ENCODE assay signal across 23 cellular contexts in the genomic region with DNA sequence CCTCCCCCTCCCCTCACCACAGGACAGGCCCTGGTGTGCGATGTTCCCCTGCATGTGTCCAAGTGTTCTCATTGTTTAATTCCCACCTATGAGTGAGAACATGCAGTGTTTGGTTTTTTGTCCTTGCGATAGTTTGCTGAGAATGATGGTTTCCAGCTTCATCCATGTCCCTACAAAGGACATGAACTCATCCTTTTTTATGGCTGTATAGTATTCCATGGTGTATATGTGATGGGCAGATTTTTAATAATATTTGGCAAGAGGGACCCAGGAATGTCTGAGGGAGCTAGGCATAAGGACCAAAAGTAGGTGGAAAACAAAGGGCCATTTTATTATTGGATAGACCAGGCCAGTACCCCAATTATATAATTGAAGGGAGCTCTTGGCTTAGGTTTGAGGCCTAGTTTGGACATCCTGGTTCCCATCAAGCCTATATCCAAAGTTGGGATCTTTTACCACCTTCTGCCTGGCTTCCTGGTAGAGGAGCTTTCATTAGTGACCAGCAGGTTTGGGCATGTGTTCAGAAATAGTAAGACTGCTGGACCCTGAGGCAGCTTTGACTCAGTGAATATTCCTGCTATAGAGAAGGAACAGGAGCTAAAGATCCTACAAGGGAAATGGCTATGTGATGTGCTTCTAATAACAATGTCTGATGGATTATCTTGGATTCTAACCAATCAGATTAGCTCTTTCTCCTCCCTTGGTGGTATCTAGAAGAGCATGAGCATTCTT.
A peak's percentile ranks its signal among the peaks of the same experiment; 100 is the strongest.
DNase-seq lines count a peak whose midpoint lies in the region; ATAC-seq, FAIRE-seq and TF ChIP-seq lines count a peak whose summit lies in the region.
"Had no signal": no experiment of that assay in that cellular context is flagged by ENCODE, and none has a peak within 500 bp of the region (broad histone marks: within the 10 kb centered on the region; RNA-seq: fewer than 3 reads in every experiment).

No MANE protein-coding gene starts in this region.

- DNase-seq in K562 (ENCODE audit: extremely low read depth in 1 of 4, low spot score in 3 of 4): no peak
- peak; percentile 12 for DNase-seq in endodermal cell
- DNase-seq in NCI-H2171 (lab: John Stamatoyannopoulos, UW): no peak
- no peak for DNase-seq in Caco-2
- DNase-seq: 8988T; ACHN; BE2C; C1 segment of cervical spinal cord; Calu3; CD4-positive, alpha-beta memory T cell; CD4-positive, CD25-positive, alpha-beta regulatory T cell; CD8-positive, alpha-beta memory T cell; COR-L47; DMS79 treated with DMSO at 0.1 percent for 48 hours; GF-D8 had no signal

- H3K27me3 Mint-ChIP-seq in endodermal cell (ENCODE audit: insufficient read depth) (no peaks in the 10 kb centered on the region), Caco-2 (ENCODE audit: insufficient read depth, unreplicated experiment) (no peaks in the 10 kb centered on the region)
- no peaks in the 10 kb centered on the region for H3K27me3 Mint-ChIP-seq in stimulated activated memory B cell treated with anti-CD40 and anti-IgM and Interleukin-4, amounts not matched to agents 10 μg/mL and 1 μg/mL and 100 μg/mL, for 72 hours
- H3K27me3 Mint-ChIP-seq: CD4-positive, CD25-positive, alpha-beta regulatory T cell had no signal

- H3K4me3 ChIP-seq in K562 (no peak overlapping the region), endodermal cell (ENCODE audit: low read length) (no peak overlapping the region), Caco-2 (ENCODE audit: low read depth, low read length) (no peak overlapping the region)
- H3K4me3 ChIP-seq: BLaER1 had no signal

- H3K36me3 Mint-ChIP-seq in endodermal cell (ENCODE audit: low read depth): peaks cover 18% of the 10 kb centered on the region
- peaks cover 10% of the 10 kb centered on the region for H3K36me3 Mint-ChIP-seq in stimulated activated memory B cell treated with anti-CD40 and anti-IgM and Interleukin-4, amounts not matched to agents 10 μg/mL and 1 μg/mL and 100 μg/mL, for 72 hours
- no peaks in the 10 kb centered on the region for H3K36me3 Mint-ChIP-seq in Caco-2 (ENCODE audit: insufficient read depth, unreplicated experiment)
- H3K36me3 Mint-ChIP-seq: CD14-positive monocyte had no signal

- no peak for TF ChIP-seq RAD21 in K562 (CRISPR knock-in tag; conservative IDR thresholded peaks at IDR 0.05 in 1 of 2, IDR thresholded peaks at IDR 0.05 in 1 of 2)

- no peaks in the 10 kb centered on the region for H3K9me1 ChIP-seq in K562 (ENCODE audit: control insufficient read depth, insufficient read depth, low read length)

- no peak overlapping the region for H3K4me2 ChIP-seq in K562 (ENCODE audit: insufficient read depth, low read length)
- H3K4me2 ChIP-seq: BLaER1 had no signal

- no TSS peak for BruUV-seq in K562 (replicated peaks; lab: Mats Ljungman, UMichigan)
- BruUV-seq in Caco-2 (replicated peaks; lab: Mats Ljungman, UMichigan): no TSS peak

- no peak for TF ChIP-seq CTCF in K562 (IDR thresholded peaks at IDR 0.05 in 2 of 3, conservative IDR thresholded peaks at IDR 0.05 in 1 of 3; ENCODE audit: insufficient read depth in 2 of 3, low read depth in 1 of 3, low read length in 3 of 3)
- TF ChIP-seq CTCF in endodermal cell (conservative IDR thresholded peaks at IDR 0.05): no peak
- TF ChIP-seq CTCF in Caco-2 (IDR thresholded peaks at IDR 0.05; ENCODE audit: insufficient read depth in 1 of 2, low read depth in 1 of 2, low read length in 1 of 2, severe bottlenecking in 1 of 2, unreplicated experiment in 1 of 2): no peak

- ATAC-seq in K562: no peak
- no peak for ATAC-seq in stimulated activated memory B cell treated with anti-CD40 and anti-IgM and Interleukin-4, amounts not matched to agents 10 μg/mL and 1 μg/mL and 100 μg/mL, for 72 hours

- H3K4me3 Mint-ChIP-seq in endodermal cell: no peak overlapping the region
- no peak overlapping the region for H3K4me3 Mint-ChIP-seq in stimulated activated memory B cell treated with anti-CD40 and anti-IgM and Interleukin-4, amounts not matched to agents 10 μg/mL and 1 μg/mL and 100 μg/mL, for 72 hours
- H3K4me3 Mint-ChIP-seq in Caco-2 (ENCODE audit: unreplicated experiment): no peak overlapping the region
- H3K4me3 Mint-ChIP-seq: CD14-positive monocyte; CD4-positive, alpha-beta memory T cell; CD4-positive, CD25-positive, alpha-beta regulatory T cell; CD8-positive, alpha-beta memory T cell had no signal

- H3K27ac Mint-ChIP-seq in endodermal cell: no peak overlapping the region
- no peak overlapping the region for H3K27ac Mint-ChIP-seq in stimulated activated memory B cell treated with anti-CD40 and anti-IgM and Interleukin-4, amounts not matched to agents 10 μg/mL and 1 μg/mL and 100 μg/mL, for 72 hours
- H3K27ac Mint-ChIP-seq in Caco-2 (ENCODE audit: unreplicated experiment): no peak overlapping the region
- H3K27ac Mint-ChIP-seq: CD14-positive monocyte; CD4-positive, alpha-beta memory T cell; CD4-positive, CD25-positive, alpha-beta regulatory T cell; CD8-positive, alpha-beta memory T cell had no signal

- no peaks in the 10 kb centered on the region for H3K79me2 ChIP-seq in K562 (ENCODE audit: control insufficient read depth, insufficient read depth, low read length)

- H3K9me3 ChIP-seq in K562 (replicated peaks; ENCODE audit: control insufficient read depth, insufficient read depth, low read depth, low read length): no peaks in the 10 kb centered on the region
- peaks cover 18% of the 10 kb centered on the region for H3K9me3 ChIP-seq in endodermal cell (ENCODE audit: control insufficient read depth, low read length)
- H3K9me3 ChIP-seq in Caco-2: no peaks in the 10 kb centered on the region
- H3K9me3 ChIP-seq: BE2C had no signal

- H3K9ac ChIP-seq in K562 (ENCODE audit: insufficient read depth in 1 of 2, low read depth in 2 of 2, low read length in 2 of 2) (no peak overlapping the region), endodermal cell (ENCODE audit: extremely low read depth, low read length, poor library complexity, severe bottlenecking) (no peak overlapping the region)
- H3K9ac ChIP-seq: BLaER1 had no signal

- H3K9me3 Mint-ChIP-seq in endodermal cell (peaks cover 22% of the 10 kb centered on the region), Caco-2 (ENCODE audit: unreplicated experiment) (no peaks in the 10 kb centered on the region)
- peaks cover 18% of the 10 kb centered on the region for H3K9me3 Mint-ChIP-seq in stimulated activated memory B cell treated with anti-CD40 and anti-IgM and Interleukin-4, amounts not matched to agents 10 μg/mL and 1 μg/mL and 100 μg/mL, for 72 hours

- intact Hi-C loops in K562 (cut with micrococcal nuclease) (no loop called here), Caco-2 (cut with micrococcal nuclease; ENCODE audit: unreplicated experiment) (no loop called here)

- no peaks in the 10 kb centered on the region for H3K36me3 ChIP-seq in K562 (ENCODE audit: control insufficient read depth, insufficient read depth, low read length)
- H3K36me3 ChIP-seq in endodermal cell (ENCODE audit: control insufficient read depth, insufficient read depth, low read length): no peaks in the 10 kb centered on the region
- H3K36me3 ChIP-seq in Caco-2 (ENCODE audit: control insufficient read depth, insufficient read depth, low read length): no peaks in the 10 kb centered on the region
- H3K36me3 ChIP-seq: BE2C, BLaER1 had no signal

- H3K4me1 Mint-ChIP-seq in endodermal cell: no peaks in the 10 kb centered on the region
- H3K4me1 Mint-ChIP-seq in stimulated activated memory B cell treated with anti-CD40 and anti-IgM and Interleukin-4, amounts not matched to agents 10 μg/mL and 1 μg/mL and 100 μg/mL, for 72 hours: no peaks in the 10 kb centered on the region
- peaks cover 6% of the 10 kb centered on the region for H3K4me1 Mint-ChIP-seq in Caco-2 (ENCODE audit: low read depth, unreplicated experiment)
- H3K4me1 Mint-ChIP-seq: CD14-positive monocyte; CD4-positive, alpha-beta memory T cell; CD4-positive, CD25-positive, alpha-beta regulatory T cell; CD8-positive, alpha-beta memory T cell had no signal

- in situ Hi-C loops in K562 (cut with MboI): no loop called here

- no peak overlapping the region for H2AFZ ChIP-seq in K562 (ENCODE audit: low read depth, low read length)

- no peak for TF ChIP-seq POLR2A in K562 (conservative IDR thresholded peaks at IDR 0.05)

- CTCF ChIA-PET in K562 (lab: Yijun Ruan, JAX; ENCODE audit: low intra/inter-chr PET ratio) (no interaction called here), Caco-2 (lab: Charles Lee) (interaction anchor here (1.5 kb wide), 1 partner anchor 11 kb away, joined by 10 read pairs; no protein-coding TSS in a partner anchor)

- TF ChIP-seq EP300 in K562 (IDR thresholded peaks at IDR 0.05; ENCODE audit: low read length): no peak

- no peak for FAIRE-seq in K562 (lab: Jason Lieb, UNC)
- FAIRE-seq: A204.1, D721Med, G401.6, GM12891, GM19239 had no signal

- no peaks in the 10 kb centered on the region for H4K20me1 ChIP-seq in K562 (replicated peaks; ENCODE audit: control insufficient read depth, insufficient read depth, low read length)
- H4K20me1 ChIP-seq: BLaER1 had no signal

- H3K4me1 ChIP-seq in K562 (replicated peaks in 1 of 2; ENCODE audit: control insufficient read depth in 2 of 2, insufficient read depth in 2 of 2, low read length in 2 of 2): no peaks in the 10 kb centered on the region
- no peaks in the 10 kb centered on the region for H3K4me1 ChIP-seq in endodermal cell (ENCODE audit: control insufficient read depth, insufficient read depth, low read length)
- no peaks in the 10 kb centered on the region for H3K4me1 ChIP-seq in Caco-2
- H3K4me1 ChIP-seq: BE2C, BLaER1 had no signal

- WGBS in K562 (ENCODE audit: insufficient coverage, low coverage, missing lambda C conversion rate): 7% methylated on average over 1 of the region's 2 CpGs
- WGBS in endodermal cell (ENCODE audit: insufficient coverage in 1 of 2, insufficient read length in 1 of 2), 2 experiments: 100% methylated on average over 1 of the region's 2 CpGs; no CpG with 5 or more reads in 1 of the 2 experiments

- no peaks in the 10 kb centered on the region for H3K27me3 ChIP-seq in K562 (ENCODE audit: control insufficient read depth in 2 of 2, insufficient read depth in 2 of 2, low read length in 2 of 2)
- no peaks in the 10 kb centered on the region for H3K27me3 ChIP-seq in endodermal cell (ENCODE audit: control insufficient read depth, insufficient read depth, low read length, poor library complexity, severe bottlenecking)
- no peaks in the 10 kb centered on the region for H3K27me3 ChIP-seq in Caco-2 (replicated peaks; ENCODE audit: control insufficient read depth, insufficient read depth, low read length)
- H3K27me3 ChIP-seq: BLaER1 had no signal

- POLR2A ChIA-PET in K562 (lab: Yijun Ruan, JAX) (no interaction called here), Caco-2 (lab: Charles Lee) (no interaction called here)

- H3K27ac ChIP-seq in K562 (ENCODE audit: extremely low read depth, low read depth, low read length) (no peak overlapping the region), endodermal cell (ENCODE audit: low read depth, low read length) (no peak overlapping the region)
- H3K27ac ChIP-seq: BLaER1 had no signal

TF ChIP-seq in K562, 482 proteins besides CTCF, POLR2A, EP300 and RAD21:
- TF ChIP-seq ZC3H8 (IDR thresholded peaks at IDR 0.05): no peak
- peak; percentile 8 for TF ChIP-seq RBM25 (IDR thresholded peaks at IDR 0.05; ENCODE audit: low read depth, low read length, severe bottlenecking)
- peak; percentile 53 for TF ChIP-seq ZNF146 (CRISPR knock-in tag; IDR thresholded peaks at IDR 0.05; ENCODE audit: unreplicated experiment)
